9 cellular contexts compared by ENCODE assay signal in the genomic region with DNA sequence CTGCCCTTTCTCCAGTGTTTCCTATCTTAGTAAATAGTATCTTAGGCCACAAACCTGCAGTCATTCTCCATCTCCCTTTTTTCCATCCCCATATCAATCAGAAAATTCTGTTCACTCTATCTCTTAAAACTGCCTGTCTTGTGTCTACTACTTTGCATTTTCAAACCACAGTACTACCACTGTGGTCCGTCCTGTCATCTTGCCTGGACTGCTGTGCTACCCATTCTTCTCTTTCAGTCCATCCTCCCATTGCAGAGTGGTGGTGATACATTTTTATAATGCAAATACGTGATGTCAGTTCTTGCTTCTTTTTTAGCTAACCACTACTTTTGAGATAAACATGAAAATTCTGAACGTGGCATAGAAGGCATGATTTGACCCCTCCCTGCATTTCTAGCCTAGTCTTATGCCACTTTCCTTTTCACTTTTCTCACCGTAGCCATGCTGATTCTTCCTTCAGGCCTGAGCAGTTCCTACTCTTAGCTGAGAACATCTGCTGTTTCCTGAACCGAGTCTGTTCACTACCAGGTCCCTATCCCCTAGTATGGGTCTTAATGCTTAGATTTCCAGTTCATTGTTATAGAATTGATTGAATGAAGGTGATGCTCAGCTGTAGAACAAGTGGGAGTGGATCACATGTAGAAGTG. TPM values are rescaled to one million over a fixed set of nuclear protein-coding genes. Genes with fewer than 3 reads are reported as not detected.
DNase-seq lines count a peak whose midpoint lies in the region; ATAC-seq, FAIRE-seq and TF ChIP-seq lines count a peak whose summit lies in the region.
"Had no signal": no experiment of that assay in that cellular context is flagged by ENCODE, and none has a peak within 500 bp of the region (broad histone marks: within the 10 kb centered on the region; RNA-seq: fewer than 3 reads in every experiment).

No MANE protein-coding gene starts in this region.

- no peak for TF ChIP-seq POLR2A in GM12878 (IDR thresholded peaks at IDR 0.05; ENCODE audit: low read depth, low read length)

- BruUV-seq in GM12878 (replicated peaks; lab: Mats Ljungman, UMichigan) = no TSS peak

- no peaks in the 10 kb centered on the region for H3K27me3 ChIP-seq in GM12878 (replicated peaks in 1 of 2; ENCODE audit: control insufficient read depth in 2 of 2, insufficient read depth in 2 of 2, low read length in 1 of 2)
- H3K27me3 ChIP-seq: esophagus squamous epithelium had no signal

- DNase-seq in GM13976 (ENCODE audit: low spot score) (peak; percentile 38), GM12878 (ENCODE audit: low read depth, low spot score) (peak; percentile 34), OCI-M2 (lab: John Stamatoyannopoulos, UW; ENCODE audit: unreplicated experiment) (no peak), NCI-H1436 treated with DMSO at 0.1 percent for 48 hours (lab: John Stamatoyannopoulos, UW) (no peak), NK-92 (lab: John Stamatoyannopoulos, UW; ENCODE audit: unreplicated experiment) (no peak), foreskin melanocyte (no peak)
- DNase-seq: esophagus squamous epithelium had no signal

- ATAC-seq in GM21367 (IDR thresholded peaks at IDR 0.05; ENCODE audit: unreplicated experiment) (peak; percentile 88), HG03139 (IDR thresholded peaks at IDR 0.05; ENCODE audit: unreplicated experiment) (peak; percentile 81), GM12878 (peak; percentile 85)

- in situ Hi-C loops in GM13976 (cut with MboI; ENCODE audit: low sequenced_read_pairs, unreplicated experiment) = no loop called here
- in situ Hi-C loops in GM12878 (cut with MboI) = loop anchor here (25.0 kb wide), 1 partner anchor 1471 kb away; no protein-coding TSS in a partner anchor

- CTCF ChIA-PET in GM12878 (lab: Yijun Ruan, JAX) = interaction anchor here (1.1 to 2.5 kb wide), 8 partner anchors 9 to 97 kb away, joined by 3 to 12 read pairs (median 4); no protein-coding TSS in a partner anchor

- FAIRE-seq in GM12878 (lab: Jason Lieb, UNC) = peak; percentile 91

- intact Hi-C loops in GM12878 (cut with micrococcal nuclease; ENCODE audit: unreplicated experiment) = no loop called here

- no peaks in the 10 kb centered on the region for H4K20me1 ChIP-seq in GM12878 (ENCODE audit: control insufficient read depth, insufficient read depth)

- no peak for TF ChIP-seq RAD21 in GM12878 (IDR thresholded peaks at IDR 0.05; ENCODE audit: insufficient read depth, low read depth, low read length)

- H2AFZ ChIP-seq in GM12878 (ENCODE audit: control insufficient read depth, low read depth, low read length) = peak overlapping the region; percentile 9; the same call in 1 of the 2 replicates

- SMC1A ChIA-PET in GM12878 (lab: Charles Lee; ENCODE audit: uncharacterized antibody, unreplicated experiment) = interaction anchor here (0.8 to 4.1 kb wide), 5 partner anchors 9 to 50 kb away, joined by 3 to 32 read pairs (median 5); no protein-coding TSS in a partner anchor

- TF ChIP-seq CTCF in GM13976 (IDR thresholded peaks at IDR 0.05; ENCODE audit: borderline replicate concordance, control extremely low read depth, extremely low read depth, insufficient read depth, missing control alignments) = no peak
- no peak for TF ChIP-seq CTCF in GM12878 (IDR thresholded peaks at IDR 0.05 in 2 of 3, conservative IDR thresholded peaks at IDR 0.05 in 1 of 3; ENCODE audit: control insufficient read depth in 2 of 3, extremely low read depth in 1 of 3, insufficient read depth in 1 of 3, low read depth in 3 of 3, low read length in 3 of 3)

- H3K4me2 ChIP-seq in GM12878 (ENCODE audit: control insufficient read depth, insufficient read depth) = peak overlapping the region; percentile 73

- no peaks in the 10 kb centered on the region for H3K36me3 ChIP-seq in GM12878 (ENCODE audit: control insufficient read depth in 2 of 2, insufficient read depth in 2 of 2, low read length in 1 of 2)
- H3K36me3 ChIP-seq: esophagus squamous epithelium had no signal

- POLR2A ChIA-PET in GM12878 (lab: Charles Lee) = interaction anchor here (1.7 to 1.8 kb wide), 2 partner anchors 9 to 13 kb away, joined by 6 to 8 read pairs; a partner anchor contains a TSS

- peaks cover 55% of the 10 kb centered on the region for H3K79me2 ChIP-seq in GM12878 (ENCODE audit: control insufficient read depth, insufficient read depth, low read length)

- WGBS in GM12878 (ENCODE audit: insufficient coverage, insufficient replicate concordance, low lambda C conversion rate, missing lambda C conversion rate) = 50% methylated on average over 5 of the region's 5 CpGs

- H3K4me1 ChIP-seq in GM12878 (ENCODE audit: control insufficient read depth, insufficient read depth, low read length) = peaks cover 14% of the 10 kb centered on the region; the same call in 1 of the 2 replicates

- no peaks in the 10 kb centered on the region for H3K9me3 ChIP-seq in GM12878 (replicated peaks; ENCODE audit: control insufficient read depth, insufficient read depth, low read length)
- H3K9me3 ChIP-seq: esophagus squamous epithelium had no signal

- peak overlapping the region; percentile 30 for H3K27ac ChIP-seq in GM12878 (ENCODE audit: control insufficient read depth, insufficient read depth)
- H3K27ac ChIP-seq: esophagus squamous epithelium had no signal

- no peak overlapping the region for H3K9ac ChIP-seq in GM12878 (ENCODE audit: control insufficient read depth, insufficient read depth, low read length)

- RAD21 ChIA-PET in GM12878 (lab: Charles Lee; ENCODE audit: unreplicated experiment) = interaction anchor here (0.6 to 1.8 kb wide), 3 partner anchors 8 to 23 kb away, joined by 3 to 6 read pairs (median 4); no protein-coding TSS in a partner anchor

- TF ChIP-seq EP300 in GM12878 (IDR thresholded peaks at IDR 0.05; ENCODE audit: borderline replicate concordance in 1 of 2, control insufficient read depth in 1 of 2, low read depth in 2 of 2, low read length in 2 of 2) = no peak

- peak overlapping the region; percentile 4; the same call in 1 of the 2 replicates for H3K4me3 ChIP-seq in GM12878
- H3K4me3 ChIP-seq: esophagus squamous epithelium had no signal

TF ChIP-seq in GM12878, 131 proteins besides CTCF, POLR2A, EP300 and RAD21 (continues in another document):
- TF ChIP-seq FOXM1 (IDR thresholded peaks at IDR 0.05; ENCODE audit: low read depth, low read length) (0 out of 2 replicates have a peak, but pooled peaks have one; percentile 7), SRF (IDR thresholded peaks at IDR 0.05; ENCODE audit: low read depth in 2 of 2, low read length in 2 of 2) (no peak), POU2F2 (IDR thresholded peaks at IDR 0.05; ENCODE audit: borderline replicate concordance, low read depth, low read length) (0 out of 3 replicates have a peak, but pooled peaks have one; percentile 46), RUNX3 (IDR thresholded peaks at IDR 0.05; ENCODE audit: low read length) (peak; percentile 68), DPF2 (IDR thresholded peaks at IDR 0.05) (0 out of 2 replicates have a peak, but pooled peaks have one; percentile 30), MXI1 (IDR thresholded peaks at IDR 0.05; ENCODE audit: low read depth, low read length) (no peak), TCF3 (IDR thresholded peaks at IDR 0.05; ENCODE audit: borderline replicate concordance, insufficient read depth, low read depth, low read length) (no peak), EED (IDR thresholded peaks at IDR 0.05; ENCODE audit: low read depth) (no peak)
- TF ChIP-seq, protein P1, sequence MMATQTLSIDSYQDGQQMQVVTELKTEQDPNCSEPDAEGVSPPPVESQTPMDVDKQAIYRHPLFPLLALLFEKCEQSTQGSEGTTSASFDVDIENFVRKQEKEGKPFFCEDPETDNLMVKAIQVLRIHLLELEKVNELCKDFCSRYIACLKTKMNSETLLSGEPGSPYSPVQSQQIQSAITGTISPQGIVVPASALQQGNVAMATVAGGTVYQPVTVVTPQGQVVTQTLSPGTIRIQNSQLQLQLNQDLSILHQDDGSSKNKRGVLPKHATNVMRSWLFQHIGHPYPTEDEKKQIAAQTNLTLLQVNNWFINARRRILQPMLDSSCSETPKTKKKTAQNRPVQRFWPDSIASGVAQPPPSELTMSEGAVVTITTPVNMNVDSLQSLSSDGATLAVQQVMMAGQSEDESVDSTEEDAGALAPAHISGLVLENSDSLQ (IDR thresholded peaks at IDR 0.05) = peak; percentile 37; the same call in 1 of the 2 replicates

RNA-seq across cellular contexts. Expression of a gene that starts 13.8 kb away (rescaled TPM):
- total RNA-seq in GM12878 (2013; cell fraction: nucleolus; rRNA removed) = 9.5 and 9.9 TPM in 2 replicates
- total RNA-seq in GM12878 (2014; rRNA removed) (34.7 and 49.0 TPM in 2 replicates), GM12878 (2014; rRNA removed; fragmentation: Illumina TruSeq; extraction: Trizol) (37.6 and 37.7 TPM in 2 replicates), GM12878 (2021) (37.2 and 38.7 TPM in 2 replicates)
- polyA plus RNA-seq in GM12878 (2011; ENCODE audit: low read depth) = 23.4 TPM
- polyA plus RNA-seq in GM12878 (2011; rRNA removed) (48.2 and 71.8 TPM in 2 replicates), GM12878 (2014; fragmentation: Illumina TruSeq; extraction: Trizol) (34.6 and 38.9 TPM in 2 replicates), GM12878 (2014; fragmentation: Nextera tagmentation; extraction: Ambion mirVana) (10 to 100 TPM; 34.9 to 52.5 TPM), GM12878 (2014; rRNA removed) (62.1 and 64.1 TPM in 2 replicates), GM12878 (2016; fragmentation: Nextera tagmentation; extraction: Ambion mirVana) (10 to 100 TPM; 60.7 to 71.2 TPM)
- polyA plus RNA-seq in GM12878 (2011; cell fraction: cytosol; rRNA removed) = 18.2 and 22.6 TPM in 2 replicates
- 14.8 and 22.4 TPM in 2 replicates for polyA plus RNA-seq in GM12878 (2011; cell fraction: nucleus; rRNA removed)
- 33.4 and 40.3 TPM in 2 replicates for polyA plus RNA-seq in GM12878 (2012)
- polyA minus RNA-seq in GM12878 (2011; rRNA and poly(A)+ RNA removed) = 15.2 and 19.1 TPM in 2 replicates
- 13.2 and 23.0 TPM in 2 replicates for polyA minus RNA-seq in GM12878 (2011; cell fraction: cytosol; rRNA and poly(A)+ RNA removed)
- polyA minus RNA-seq in GM12878 (2011; cell fraction: nucleus; rRNA and poly(A)+ RNA removed) = 7.2 and 7.7 TPM in 2 replicates

Comparison
In these comparisons a context has a peak if more than half of its experiments do, and no peak if none do; other contexts are left out.
1. DNase-seq: peak in GM13976 (single experiment) and GM12878 (single experiment); none in OCI-M2 (single experiment), NCI-H1436 treated with DMSO at 0.1 percent for 48 hours (single experiment), NK-92 (single experiment) and foreskin melanocyte (single experiment).
2. Peak in every context shown above with its lines, with median percentiles within 50 percentile points of each other: ATAC-seq.